8 cellular contexts compared by ENCODE assay signal in genomic region chr4:40719008-40719623, GRCh38. TPM values are rescaled to one million over a fixed set of nuclear protein-coding genes. Genes with fewer than 3 reads are reported as not detected.
DNase-seq lines count a peak whose midpoint lies in the region; ATAC-seq and TF ChIP-seq lines count a peak whose summit lies in the region.

No MANE protein-coding gene starts in this region.

- ATAC-seq in HG02623 (IDR thresholded peaks at IDR 0.05; ENCODE audit: unreplicated experiment) = peak; percentile 68
- ATAC-seq in activated CD8-positive, alpha-beta T cell treated with anti-CD3 and anti-CD28 coated beads for 36 hours = peak; percentile 63

- no peaks in the 10 kb centered on the region for H3K4me1 ChIP-seq in esophagus muscularis mucosa

- no peak overlapping the region for H3K27ac ChIP-seq in esophagus muscularis mucosa (replicated peaks in 1 of 4)

- no peaks in the 10 kb centered on the region for H3K9me3 ChIP-seq in esophagus muscularis mucosa

- no peaks in the 10 kb centered on the region for H3K9me3 Mint-ChIP-seq in activated CD8-positive, alpha-beta T cell treated with anti-CD3 and anti-CD28 coated beads for 36 hours

- intact Hi-C loops in activated CD8-positive, alpha-beta T cell treated with anti-CD3 and anti-CD28 coated beads for 36 hours (cut with micrococcal nuclease) = loop anchor here (10.0 kb wide), 1 partner anchor 164 kb away; no protein-coding TSS in a partner anchor
- intact Hi-C loops in esophagus muscularis mucosa (cut with DNase I) = no loop called here

- TF ChIP-seq CTCF in GM12864 (IDR thresholded peaks at IDR 0.05; ENCODE audit: low read depth, low read length, missing control alignments) (peak; percentile 74), esophagus muscularis mucosa (IDR thresholded peaks at IDR 0.05) (peak in 1 of 3 experiments; percentile 7)
- peak; percentile 40 for TF ChIP-seq CTCF in activated CD8-positive, alpha-beta T cell treated with anti-CD3 and anti-CD28 coated beads for 36 hours (IDR thresholded peaks at IDR 0.05)

- TF ChIP-seq POLR2A in esophagus muscularis mucosa (IDR thresholded peaks at IDR 0.05; ENCODE audit: low read depth) = no peak

- H3K36me3 ChIP-seq in esophagus muscularis mucosa = no peaks in the 10 kb centered on the region

- 48% methylated on average over 5 of the region's 5 CpGs for WGBS in esophagus muscularis mucosa

- H3K27me3 Mint-ChIP-seq in activated CD8-positive, alpha-beta T cell treated with anti-CD3 and anti-CD28 coated beads for 36 hours = peaks cover 2% of the 10 kb centered on the region

- DNase-seq in A172 (ENCODE audit: low spot score) (peak; percentile 38), GM12864 (ENCODE audit: low read depth) (peak; percentile 73), NCI-H1436 treated with DMSO at 0.1 percent for 48 hours (lab: John Stamatoyannopoulos, UW) (peak; percentile 78), kidney glomerular epithelial cell (lab: John Stamatoyannopoulos, UW) (peak; percentile 58), esophagus muscularis mucosa (ENCODE audit: extremely low spot score) (no peak)
- no peak for DNase-seq in activated CD8-positive, alpha-beta T cell treated with anti-CD3 and anti-CD28 coated beads for 36 hours
- DNase-seq in activated CD4-positive, CD25-positive, alpha-beta regulatory T cell treated with anti-CD3 and anti-CD28 coated beads, Interleukin-2, amount 50 U/mL, for 72 hours = no peak

- peaks cover 0 to 11% (median 0%) of the 10 kb centered on the region in 4 donors for H3K27me3 ChIP-seq in esophagus muscularis mucosa

- peaks cover 13% of the 10 kb centered on the region for H3K4me1 Mint-ChIP-seq in activated CD8-positive, alpha-beta T cell treated with anti-CD3 and anti-CD28 coated beads for 36 hours (ENCODE audit: low read depth)

- no peak overlapping the region for H3K4me3 Mint-ChIP-seq in activated CD8-positive, alpha-beta T cell treated with anti-CD3 and anti-CD28 coated beads for 36 hours

- POLR2A ChIA-PET in activated CD8-positive, alpha-beta T cell treated with anti-CD3 and anti-CD28 coated beads for 36 hours (lab: Charles Lee) = interaction anchor here (0.6 to 0.7 kb wide), 3 partner anchors 13 to 1897 kb away, joined by 3 to 4 read pairs (median 3); no protein-coding TSS in a partner anchor

- no peak overlapping the region for H3K4me3 ChIP-seq in GM12864 (ENCODE audit: low read depth, low read length)
- H3K4me3 ChIP-seq in esophagus muscularis mucosa = no peak overlapping the region

- TF ChIP-seq EP300 in esophagus muscularis mucosa (IDR thresholded peaks at IDR 0.05) = no peak

- H3K36me3 Mint-ChIP-seq in activated CD8-positive, alpha-beta T cell treated with anti-CD3 and anti-CD28 coated beads for 36 hours (ENCODE audit: low read depth) = no peaks in the 10 kb centered on the region

- CTCF ChIA-PET in activated CD8-positive, alpha-beta T cell treated with anti-CD3 and anti-CD28 coated beads for 36 hours (lab: Charles Lee) = interaction anchor here (1.4 to 2.5 kb wide), 4 partner anchors 16 to 394 kb away, joined by 4 to 10 read pairs (median 5); no protein-coding TSS in a partner anchor

- H3K27ac Mint-ChIP-seq in activated CD8-positive, alpha-beta T cell treated with anti-CD3 and anti-CD28 coated beads for 36 hours = no peak overlapping the region

RNA-seq across cellular contexts. Expression of gene NSUN7, which starts 30.6 kb away (rescaled TPM):
- 1.2 and 2.1 TPM in 2 replicates for total RNA-seq in A172 (2014; rRNA removed; shearing (Covaris generic))
- total RNA-seq in activated CD8-positive, alpha-beta T cell treated with anti-CD3 and anti-CD28 coated beads for 36 hours = under 1 TPM; 0.20 to 0.22 TPM
- 1 to 10 TPM in 3 of 4 donors, under 1 TPM in 1; 0.83 to 7.1 (median 2.8) TPM for total RNA-seq in esophagus muscularis mucosa

Comparison
In these comparisons a context has a peak if more than half of its experiments do, and no peak if none do; other contexts are left out.
1. DNase-seq: peak in A172 (single experiment), GM12864 (single experiment), NCI-H1436 treated with DMSO at 0.1 percent for 48 hours (single experiment) and kidney glomerular epithelial cell (single experiment); none in activated CD8-positive, alpha-beta T cell treated with anti-CD3 and anti-CD28 coated beads for 36 hours (single experiment), activated CD4-positive, CD25-positive, alpha-beta regulatory T cell treated with anti-CD3 and anti-CD28 coated beads, Interleukin-2, amount 50 U/mL, for 72 hours (single experiment) and esophagus muscularis mucosa (single experiment).